Comparison of ENCODE assay signal across 9 cellular contexts in the genomic region with DNA sequence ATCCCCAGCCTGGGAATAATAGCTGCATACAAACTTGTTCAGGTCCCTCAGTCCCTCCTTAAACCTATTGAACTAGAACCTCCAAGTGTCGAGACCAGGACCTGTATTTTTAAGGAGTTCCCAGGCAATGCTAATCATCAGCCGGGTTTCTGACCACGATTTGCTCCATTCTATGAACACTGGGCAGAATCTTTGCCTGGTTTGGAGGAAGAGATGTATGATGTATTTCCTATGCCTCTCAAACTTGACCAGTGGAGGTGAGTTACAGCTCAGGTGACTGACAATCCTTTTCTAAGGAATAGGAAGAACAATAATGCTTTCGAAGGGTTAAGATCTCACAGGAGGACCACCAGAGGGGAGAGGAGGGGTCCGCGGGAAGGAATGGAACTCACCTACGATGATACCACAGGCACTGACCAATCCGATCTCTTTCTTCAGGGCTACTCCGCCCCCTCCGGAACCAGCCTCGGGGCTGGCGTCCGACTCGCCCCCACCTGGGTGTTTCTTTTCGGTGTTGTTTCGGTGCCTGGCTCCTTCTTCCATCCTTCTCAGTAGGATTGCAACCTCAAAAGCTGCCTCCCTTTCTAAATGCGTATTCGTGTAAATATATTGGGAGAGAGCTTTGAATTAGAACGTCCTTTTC. TPM values are rescaled to one million over a fixed set of nuclear protein-coding genes. Genes with fewer than 3 reads are reported as not detected.
DNase-seq lines count a peak whose midpoint lies in the region; ATAC-seq lines count a peak whose summit lies in the region.
"Had no signal": no experiment of that assay in that cellular context is flagged by ENCODE, and none has a peak within 500 bp of the region (broad histone marks: within the 10 kb centered on the region; RNA-seq: fewer than 3 reads in every experiment).

No MANE protein-coding gene starts in this region.

- peaks cover 6% of the 10 kb centered on the region for H3K4me1 ChIP-seq in mesenchymal stem cell (ENCODE audit: control insufficient read depth, insufficient read depth, low read depth, low read length)

- no peaks in the 10 kb centered on the region for H3K79me1 ChIP-seq in mesenchymal stem cell (replicated peaks; ENCODE audit: low read length, poor library complexity, severe bottlenecking)

- peak overlapping the region; percentile 57 to 81 for H3K4me3 ChIP-seq in mesenchymal stem cell (ENCODE audit: insufficient read depth in 1 of 2, low read depth in 1 of 2, low read length in 2 of 2)

- no peak overlapping the region for H3K27ac ChIP-seq in mesenchymal stem cell (ENCODE audit: low read length, poor library complexity, severe bottlenecking)

- WGBS in mesenchymal stem cell: 0% methylated on average over 16 of the region's 19 CpGs

- no peak overlapping the region for H2BK5ac ChIP-seq in mesenchymal stem cell (ENCODE audit: low read depth, low read length, poor library complexity, severe bottlenecking)

- no peak overlapping the region for H3K14ac ChIP-seq in mesenchymal stem cell (ENCODE audit: low read length in 2 of 2)

- H2BK12ac ChIP-seq in mesenchymal stem cell (ENCODE audit: low read length in 2 of 2): no peak overlapping the region

- no peak overlapping the region for H4K8ac ChIP-seq in mesenchymal stem cell (ENCODE audit: low read length)

- peak; percentile 64 for DNase-seq in HPDE6-E6E7 (ENCODE audit: extremely low spot score)
- peak; percentile 13 for DNase-seq in T-helper 9 cell
- DNase-seq in effector CD8-positive, alpha-beta T cell (lab: John Stamatoyannopoulos, UW): peak; percentile 21
- DNase-seq in mesenchymal stem cell: no peak
- DNase-seq in stimulated activated naive CD4-positive, alpha-beta T cell (lab: John Stamatoyannopoulos, UW): peak in 5 of 6 experiments; percentile 4 to 31 (median 14)
- DNase-seq in H4 (ENCODE audit: low spot score): no peak

- no peaks in the 10 kb centered on the region for H3K36me3 ChIP-seq in mesenchymal stem cell (ENCODE audit: control insufficient read depth in 1 of 2, insufficient read depth in 2 of 2, low read depth in 1 of 2, low read length in 2 of 2)

- peak overlapping the region; percentile 87 for H3K9ac ChIP-seq in mesenchymal stem cell (ENCODE audit: low read length)

- no peak overlapping the region for H3K23ac ChIP-seq in mesenchymal stem cell (ENCODE audit: low read length in 2 of 2)

- peak overlapping the region; percentile 99 for H3K4me2 ChIP-seq in mesenchymal stem cell (ENCODE audit: low read length, poor library complexity, severe bottlenecking)

- H3K4ac ChIP-seq in mesenchymal stem cell (ENCODE audit: low read depth in 1 of 2, low read length in 2 of 2): no peak overlapping the region

- ATAC-seq in GM21717 (IDR thresholded peaks at IDR 0.05; ENCODE audit: unreplicated experiment) (no peak), HG02610 (IDR thresholded peaks at IDR 0.05; ENCODE audit: unreplicated experiment) (no peak)

- H2BK120ac ChIP-seq in mesenchymal stem cell (ENCODE audit: low read depth, low read length): no peak overlapping the region

- no peak overlapping the region for H2AK5ac ChIP-seq in mesenchymal stem cell (ENCODE audit: low read length, severe bottlenecking)

- no peaks in the 10 kb centered on the region for H3K9me3 ChIP-seq in mesenchymal stem cell (ENCODE audit: control insufficient read depth, low read length)

- H3K27me3 ChIP-seq in mesenchymal stem cell (ENCODE audit: control insufficient read depth in 1 of 2, insufficient read depth in 1 of 2, low read length in 2 of 2): peaks cover 14 to 24% of the 10 kb centered on the region in 2 experiments

- H2BK15ac ChIP-seq in mesenchymal stem cell (ENCODE audit: low read depth, poor library complexity, severe bottlenecking): peak overlapping the region; percentile 23

- no peak overlapping the region for H4K91ac ChIP-seq in mesenchymal stem cell (ENCODE audit: low read length)

- peak overlapping the region in 1 of 2 experiments; percentile 43 for H3K18ac ChIP-seq in mesenchymal stem cell (ENCODE audit: low read depth in 1 of 2, low read length in 2 of 2)

- H2AFZ ChIP-seq in mesenchymal stem cell (ENCODE audit: low read depth, low read length): peak overlapping the region; percentile 64

RNA-seq across cellular contexts. Expression of a gene that starts 1.0 kb away (rescaled TPM):
- polyA plus RNA-seq in mesenchymal stem cell (2013, experiment 1 of 2): 3.8 TPM
- polyA plus RNA-seq in mesenchymal stem cell (2013, experiment 2 of 2): 3.5 TPM
- 5.2 and 5.6 TPM in 2 replicates for total RNA-seq in H4 (2014; rRNA removed; shearing (Covaris generic))

RNA-seq across cellular contexts. Expression of a gene that starts 55.2 kb away (rescaled TPM):
- not detected for polyA plus RNA-seq in mesenchymal stem cell (2013, experiment 1 of 2)
- not detected for polyA plus RNA-seq in mesenchymal stem cell (2013, experiment 2 of 2)
- total RNA-seq in H4 (2014; rRNA removed; shearing (Covaris generic)): not detected in 2 replicates
- total RNA-seq: RPMI7951 had no signal

Comparison
In these comparisons a context has a peak if more than half of its experiments do, and no peak if none do; other contexts are left out.
1. DNase-seq: peak in HPDE6-E6E7 (single experiment), T-helper 9 cell (single experiment), effector CD8-positive, alpha-beta T cell (single experiment) and stimulated activated naive CD4-positive, alpha-beta T cell (5 of 6); none in mesenchymal stem cell (single experiment) and H4 (single experiment).